ENCODE assay signal across 1 cellular context in genomic region chr16:13438064-13438463, GRCh38.
A peak's percentile ranks its signal among the peaks of the same experiment; 100 is the strongest.
TF ChIP-seq lines count a peak whose summit lies in the region.

No MANE protein-coding gene starts in this region.

TF ChIP-seq in GM12878, 131 proteins besides CTCF, POLR2A, EP300 and RAD21 (continued from another document):
- TF ChIP-seq RUNX3 (IDR thresholded peaks at IDR 0.05; ENCODE audit: low read length) (peak; percentile 55; the same call in 1 of the 2 replicates), MLLT1 (IDR thresholded peaks at IDR 0.05) (peak; percentile 46), BCLAF1 (IDR thresholded peaks at IDR 0.05) (no peak), NFIC (IDR thresholded peaks at IDR 0.05; ENCODE audit: low read depth, low read length) (0 out of 2 replicates have a peak, but pooled peaks have one; percentile 25), ATF7 (IDR thresholded peaks at IDR 0.05; ENCODE audit: low read depth) (peak; percentile 56; the same call in 1 of the 2 replicates), TAF1 (IDR thresholded peaks at IDR 0.05; ENCODE audit: borderline replicate concordance, low read depth, low read length) (no peak), ATF2 (IDR thresholded peaks at IDR 0.05; ENCODE audit: low read length) (0 out of 2 replicates have a peak, but pooled peaks have one; percentile 22), SUZ12 (IDR thresholded peaks at IDR 0.05; ENCODE audit: unreplicated experiment) (no peak), CBX3 (IDR thresholded peaks at IDR 0.05; ENCODE audit: borderline replicate concordance, low read depth) (no peak), IKZF1 (conservative IDR thresholded peaks at IDR 0.05) (peak; percentile 29), MTA3 (IDR thresholded peaks at IDR 0.05; ENCODE audit: borderline replicate concordance, low read length) (no peak), BHLHE40 (IDR thresholded peaks at IDR 0.05; ENCODE audit: borderline replicate concordance in 1 of 2, low read depth in 2 of 2, low read length in 1 of 2) (peak in 1 of 2 experiments; percentile 5; a peak in 1 of 4 replicates), BCL3 (IDR thresholded peaks at IDR 0.05; ENCODE audit: borderline replicate concordance, insufficient read depth, low read depth, low read length, poor library complexity, severe bottlenecking) (peak; percentile 69), SIN3A (IDR thresholded peaks at IDR 0.05; ENCODE audit: low read depth, low read length) (no peak)
